7 cellular contexts compared by ENCODE assay signal in genomic region chr11:98733378-98733777, GRCh38.
A peak's percentile ranks its signal among the peaks of the same experiment; 100 is the strongest.
DNase-seq lines count a peak whose midpoint lies in the region; ATAC-seq and TF ChIP-seq lines count a peak whose summit lies in the region.
"Not testable (repeated sequence)": the region's sequence is repeated elsewhere in the genome, so short reads cannot be mapped to it uniquely, and the experiment has no call there.

No MANE protein-coding gene starts in this region.

- H3F3A ChIP-seq in PC-3 (ENCODE audit: low read length, unreplicated experiment) = not testable (repeated sequence)

- BruUV-seq in PC-3 (replicated peaks; lab: Mats Ljungman, UMichigan) = not testable (repeated sequence)

- H3K4me3 ChIP-seq in PC-3 (ENCODE audit: low read length); mesendoderm (ENCODE audit: low read length): not testable (repeated sequence)

- H2BK5ac ChIP-seq in mesendoderm (ENCODE audit: low read length) = not testable (repeated sequence)

- intact Hi-C loops in PC-3 (cut with micrococcal nuclease) = not testable (repeated sequence)

- H2AFZ ChIP-seq in PC-3 (ENCODE audit: low read length) = not testable (repeated sequence)

- H2AK5ac ChIP-seq in mesendoderm (ENCODE audit: low read length) = not testable (repeated sequence)

- not testable (repeated sequence) for H3K79me1 ChIP-seq in mesendoderm (ENCODE audit: low read length)

- H4K5ac ChIP-seq in mesendoderm (ENCODE audit: low read length) = not testable (repeated sequence)

- H4K8ac ChIP-seq in mesendoderm (ENCODE audit: low read depth, low read length) = not testable (repeated sequence)

- no CpG with 5 or more reads among the region's 5 CpGs for WGBS in mesendoderm (ENCODE audit: extremely low coverage, insufficient coverage, low lambda C conversion rate)

- H3K27ac ChIP-seq in PC-3 (ENCODE audit: low read length); mesendoderm (ENCODE audit: low read depth, low read length): not testable (repeated sequence)

- H3K27me3 ChIP-seq in PC-3 (ENCODE audit: low read length) = peaks cover 15% of the 10 kb centered on the region
- not testable (repeated sequence) for H3K27me3 ChIP-seq in mesendoderm (ENCODE audit: insufficient read depth, low read length, poor library complexity)

- H3K4me2 ChIP-seq in PC-3 (ENCODE audit: low read length); mesendoderm (ENCODE audit: low read length): not testable (repeated sequence)

- not testable (repeated sequence) for H3K9me3 ChIP-seq in PC-3 (ENCODE audit: low read length)

- H4K20me1 ChIP-seq in PC-3 (ENCODE audit: low read length) = not testable (repeated sequence)

- POLR2A ChIA-PET in PC-3 (lab: Charles Lee; ENCODE audit: unreplicated experiment) = not testable (repeated sequence)

- not testable (repeated sequence) for H3K9ac ChIP-seq in PC-3 (ENCODE audit: low read length); mesendoderm (ENCODE audit: low read length)

- ATAC-seq in PC-3 = not testable (repeated sequence)

- H3K9me2 ChIP-seq in PC-3 (replicated peaks; ENCODE audit: low read length) = not testable (repeated sequence)

- CTCF ChIA-PET in PC-3 (lab: Charles Lee) = not testable (repeated sequence)

- not testable (repeated sequence) for H3K79me2 ChIP-seq in PC-3 (ENCODE audit: low read length); mesendoderm (ENCODE audit: control insufficient read depth, insufficient read depth, low read length)

- not testable (repeated sequence) for TF ChIP-seq CTCF in PC-3 (conservative IDR thresholded peaks at IDR 0.05; ENCODE audit: low read depth, low read length)

- not testable (repeated sequence) for H3K23ac ChIP-seq in mesendoderm (ENCODE audit: low read length)

- H3K4me1 ChIP-seq in PC-3 (ENCODE audit: insufficient read depth, low read length); mesendoderm (ENCODE audit: control insufficient read depth, low read depth, low read length): not testable (repeated sequence)

- not testable (repeated sequence) for H3K18ac ChIP-seq in mesendoderm (ENCODE audit: low read length)

- H2BK15ac ChIP-seq in mesendoderm (replicated peaks; ENCODE audit: low read depth) = not testable (repeated sequence)

- DNase-seq in DMS 273 (lab: John Stamatoyannopoulos, UW; ENCODE audit: unreplicated experiment) (peak; percentile 75), HS-27A (ENCODE audit: low read depth) (peak; percentile 12), NCI-H2171 treated with DMSO at 0.1 percent for 48 hours (lab: John Stamatoyannopoulos, UW) (peak; percentile 89), PC-3 (peak; percentile 32), amniotic epithelial cell (ENCODE audit: low read depth) (peak; percentile 16), glomerular visceral epithelial cell (ENCODE audit: extremely low spot score) (peak; percentile 66), mesendoderm (peak; percentile 30)

- not testable (repeated sequence) for H2BK120ac ChIP-seq in mesendoderm (ENCODE audit: low read depth, low read length)

- H3K4ac ChIP-seq in mesendoderm (ENCODE audit: low read depth, low read length) = not testable (repeated sequence)

- H3K36me3 ChIP-seq in PC-3 (ENCODE audit: low read depth, low read length); mesendoderm (ENCODE audit: control insufficient read depth, insufficient read depth, low read length): not testable (repeated sequence)

- H3K56ac ChIP-seq in mesendoderm (ENCODE audit: low read length) = not testable (repeated sequence)

Comparison
In these comparisons a context has a peak if more than half of its experiments do, and no peak if none do; other contexts are left out.
1. DNase-seq: peak in every context shown above with its lines; median percentile 89 in NCI-H2171 treated with DMSO at 0.1 percent for 48 hours; 75 in DMS 273; 66 in glomerular visceral epithelial cell; 32 in PC-3; 30 in mesendoderm; 16 in amniotic epithelial cell; 12 in HS-27A.